Comparison of ENCODE assay signal across 9 cellular contexts in genomic region chr6:168064226-168064807, GRCh38. TPM values are rescaled to one million over a fixed set of nuclear protein-coding genes. Genes with fewer than 3 reads are reported as not detected.
"Had no signal": no experiment of that assay in that cellular context is flagged by ENCODE, and none has a peak within 500 bp of the region (broad histone marks: within the 10 kb centered on the region; RNA-seq: fewer than 3 reads in every experiment).

No MANE protein-coding gene starts in this region.

- DNase-seq: GDM1, GF-D8 had no signal

- FAIRE-seq: G401.6, GM12878, GM12891, GM12892, GM18507, GM19239 had no signal

- ATAC-seq: GM12878 had no signal

- H3K4me3 ChIP-seq: GM12878 had no signal

RNA-seq across cellular contexts. Expression of gene FRMD1, which starts 14.7 kb away (rescaled TPM):
- total RNA-seq: G401, GM12878 had no signal
- polyA plus RNA-seq: GM12878 had no signal
